Comparison of ENCODE assay signal across 8 cellular contexts in genomic region chr10:75401569-75402485, GRCh38. TPM values are rescaled to one million over a fixed set of nuclear protein-coding genes. Genes with fewer than 3 reads are reported as not detected.
DNase-seq lines count a peak whose midpoint lies in the region; ATAC-seq and TF ChIP-seq lines count a peak whose summit lies in the region.

A gene with protein sequence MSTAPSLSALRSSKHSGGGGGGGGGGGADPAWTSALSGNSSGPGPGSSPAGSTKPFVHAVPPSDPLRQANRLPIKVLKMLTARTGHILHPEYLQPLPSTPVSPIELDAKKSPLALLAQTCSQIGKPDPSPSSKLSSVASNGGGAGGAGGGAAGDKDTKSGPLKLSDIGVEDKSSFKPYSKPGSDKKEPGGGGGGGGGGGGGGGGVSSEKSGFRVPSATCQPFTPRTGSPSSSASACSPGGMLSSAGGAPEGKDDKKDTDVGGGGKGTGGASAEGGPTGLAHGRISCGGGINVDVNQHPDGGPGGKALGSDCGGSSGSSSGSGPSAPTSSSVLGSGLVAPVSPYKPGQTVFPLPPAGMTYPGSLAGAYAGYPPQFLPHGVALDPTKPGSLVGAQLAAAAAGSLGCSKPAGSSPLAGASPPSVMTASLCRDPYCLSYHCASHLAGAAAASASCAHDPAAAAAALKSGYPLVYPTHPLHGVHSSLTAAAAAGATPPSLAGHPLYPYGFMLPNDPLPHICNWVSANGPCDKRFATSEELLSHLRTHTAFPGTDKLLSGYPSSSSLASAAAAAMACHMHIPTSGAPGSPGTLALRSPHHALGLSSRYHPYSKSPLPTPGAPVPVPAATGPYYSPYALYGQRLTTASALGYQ (minus strand): TSS chr10:75401764. CDS start chr10:75401419, 345 bp downstream.

- in situ Hi-C loops in GM13977 (cut with MboI; ENCODE audit: low pct_unique_long_range_greater_than_20kb, low sequenced_read_pairs, unreplicated experiment): no loop called here

- peaks cover 32% of the 10 kb centered on the region for H3K4me1 Mint-ChIP-seq in endothelial cell (ENCODE audit: unreplicated experiment)
- H3K4me1 Mint-ChIP-seq in stimulated activated naive CD8-positive, alpha-beta T cell treated with anti-CD3 and anti-CD28 coated beads, Interleukin-15, amount 100 ng/mL, for 72 hours: peaks cover 31% of the 10 kb centered on the region

- peak within 1 kb of the TSS; percentile 74 for H3K27ac Mint-ChIP-seq in endothelial cell (ENCODE audit: unreplicated experiment)
- H3K27ac Mint-ChIP-seq in stimulated activated naive CD8-positive, alpha-beta T cell treated with anti-CD3 and anti-CD28 coated beads, Interleukin-15, amount 100 ng/mL, for 72 hours: peak within 1 kb of the TSS in 1 of 2 donors; percentile 42

- DNase-seq in A172 (ENCODE audit: low spot score) (peak; percentile 96), GM13977 (ENCODE audit: low spot score) (peak; percentile 85), NCI-H2029 (lab: John Stamatoyannopoulos, UW) (peak; percentile 90), UCSD-AML1 (lab: John Stamatoyannopoulos, UW; ENCODE audit: unreplicated experiment) (peak; percentile 96), endothelial cell (ENCODE audit: low spot score) (peak; percentile 93), medulla oblongata (ENCODE audit: extremely low spot score) (peak; percentile 97)
- peak; percentile 73 to 83 for DNase-seq in stimulated activated naive CD8-positive, alpha-beta T cell treated with anti-CD3 and anti-CD28 coated beads, Interleukin-15, amount 100 ng/mL, for 72 hours

- peak; percentile 50 for ATAC-seq in HG02943 (IDR thresholded peaks at IDR 0.05; ENCODE audit: low read depth, unreplicated experiment)
- ATAC-seq in stimulated activated naive CD8-positive, alpha-beta T cell treated with anti-CD3 and anti-CD28 coated beads, Interleukin-15, amount 100 ng/mL, for 72 hours: peak; percentile 75

- H3K4me3 Mint-ChIP-seq in endothelial cell (ENCODE audit: unreplicated experiment): peak within 1 kb of the TSS; percentile 99
- peak within 1 kb of the TSS; percentile 82 to 89 for H3K4me3 Mint-ChIP-seq in stimulated activated naive CD8-positive, alpha-beta T cell treated with anti-CD3 and anti-CD28 coated beads, Interleukin-15, amount 100 ng/mL, for 72 hours

- H3K9me3 Mint-ChIP-seq in endothelial cell (ENCODE audit: unreplicated experiment): no peaks in the 10 kb centered on the region
- no peaks in the 10 kb centered on the region for H3K9me3 Mint-ChIP-seq in stimulated activated naive CD8-positive, alpha-beta T cell treated with anti-CD3 and anti-CD28 coated beads, Interleukin-15, amount 100 ng/mL, for 72 hours

- peaks cover 5% of the 10 kb centered on the region for H3K36me3 Mint-ChIP-seq in endothelial cell (ENCODE audit: low read depth, unreplicated experiment)

- no peak for TF ChIP-seq CTCF in GM13977 (IDR thresholded peaks at IDR 0.05; ENCODE audit: extremely low read depth, insufficient read depth, missing control alignments)
- no peak for TF ChIP-seq CTCF in endothelial cell (IDR thresholded peaks at IDR 0.05; ENCODE audit: unreplicated experiment)

- H3K27me3 Mint-ChIP-seq in endothelial cell (ENCODE audit: unreplicated experiment): peaks cover 31% of the 10 kb centered on the region
- peaks cover 87% of the 10 kb centered on the region for H3K27me3 Mint-ChIP-seq in stimulated activated naive CD8-positive, alpha-beta T cell treated with anti-CD3 and anti-CD28 coated beads, Interleukin-15, amount 100 ng/mL, for 72 hours

RNA-seq across cellular contexts. Expression of the gene that starts here (rescaled TPM):
- 8.8 and 10.6 TPM in 2 replicates for total RNA-seq in A172 (2014; rRNA removed; shearing (Covaris generic))
- total RNA-seq in endothelial cell (ENCODE audit: unreplicated experiment): 8.9 TPM

Comparison
In these comparisons a context has a peak if more than half of its experiments do, and no peak if none do; other contexts are left out.
1. Peak in every context shown above with its lines: DNase-seq and ATAC-seq.